ENCODE assay signal across 14 cellular contexts in the genomic region with DNA sequence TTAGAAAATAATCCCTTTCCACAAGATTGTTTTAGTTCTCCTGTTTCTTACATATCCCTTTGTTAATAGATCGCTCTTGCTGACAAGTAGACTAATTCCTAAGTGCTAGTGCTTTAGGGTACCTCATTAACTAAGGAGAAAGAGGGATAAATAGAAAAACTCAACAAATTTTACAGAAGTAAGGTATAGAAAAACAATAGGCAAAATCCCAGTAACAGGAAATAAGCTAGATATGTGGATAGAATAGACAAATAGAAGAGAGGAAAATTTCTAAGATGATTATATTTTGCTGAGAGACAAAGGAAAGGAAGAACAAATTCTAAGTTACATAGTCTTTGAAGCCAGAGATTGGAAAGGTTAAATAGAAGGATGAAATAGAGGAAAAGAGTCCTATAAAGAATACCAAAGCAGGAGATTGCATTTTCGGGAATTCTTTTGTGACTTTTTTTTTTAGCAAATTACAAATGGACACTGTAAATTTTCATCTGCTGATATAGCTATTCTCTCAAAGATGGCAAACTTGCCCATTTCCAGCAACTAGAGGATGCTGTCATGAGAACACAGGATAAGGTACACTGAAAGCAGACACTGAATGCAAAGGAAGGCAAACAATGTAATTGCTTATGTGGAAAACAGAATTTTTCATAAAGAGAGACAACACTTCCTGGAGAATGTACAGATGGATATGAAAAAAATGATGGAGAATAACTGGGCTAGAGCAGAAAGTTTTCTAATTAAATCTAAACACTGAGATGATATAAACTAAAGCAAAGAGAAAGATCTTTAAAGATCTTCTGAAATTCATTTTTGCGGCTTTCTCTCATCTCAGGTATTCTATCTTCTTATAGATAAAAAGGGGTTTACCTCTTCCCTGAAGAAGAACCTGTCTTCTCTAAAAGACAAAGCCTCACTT. TPM values are rescaled to one million over a fixed set of nuclear protein-coding genes. Genes with fewer than 3 reads are reported as not detected.
DNase-seq lines count a peak whose midpoint lies in the region; ATAC-seq and TF ChIP-seq lines count a peak whose summit lies in the region.
"Had no signal": no experiment of that assay in that cellular context is flagged by ENCODE, and none has a peak within 500 bp of the region (broad histone marks: within the 10 kb centered on the region; RNA-seq: fewer than 3 reads in every experiment).

No MANE protein-coding gene starts in this region.

- POLR2A ChIA-PET in WTC11 (lab: Charles Lee) = no interaction called here

- no peak for DNase-seq in GM12865 (ENCODE audit: low read depth)
- no peak for DNase-seq in stimulated activated naive B cell treated with anti-CD40 and anti-IgM and Interleukin-4, amounts not matched to agents 10 μg/mL and 1 μg/mL and 100 μg/mL, for 72 hours
- no peak for DNase-seq in T-helper 9 cell
- DNase-seq in iPS-NIHi7 (ENCODE audit: extremely low spot score) = no peak
- DNase-seq in WTC11 (ENCODE audit: low spot score) = no peak
- DNase-seq: COR-L47, hypothalamus, NCI-H1930, psoas muscle, SW 1271 had no signal

- CTCF ChIA-PET in WTC11 (lab: Charles Lee) = interaction anchor here (1.0 to 2.2 kb wide), 5 partner anchors 9 to 38 kb away, joined by 3 to 13 read pairs (median 5); no protein-coding TSS in a partner anchor

- peaks cover 64% of the 10 kb centered on the region for H3K4me1 ChIP-seq in OCI-LY3 (ENCODE audit: low read length)
- H3K4me1 ChIP-seq: psoas muscle had no signal

- no peaks in the 10 kb centered on the region for H3K9me3 Mint-ChIP-seq in dendritic cell treated with granulocyte-macrophage colony-stimulating factor and Interleukin-4, amounts not matched to agents 40 ng/mL and 50 ng/mL, for 4 days
- peaks cover 0 to 2% of the 10 kb centered on the region in 2 donors for H3K9me3 Mint-ChIP-seq in stimulated activated naive B cell treated with anti-CD40 and anti-IgM and Interleukin-4, amounts not matched to agents 10 μg/mL and 1 μg/mL and 100 μg/mL, for 72 hours
- H3K9me3 Mint-ChIP-seq in WTC11 = no peaks in the 10 kb centered on the region

- no peak for TF ChIP-seq CTCF in GM12865 (IDR thresholded peaks at IDR 0.05; ENCODE audit: insufficient read depth, low read depth, low read length, missing control alignments)
- TF ChIP-seq CTCF in OCI-LY3 (IDR thresholded peaks at IDR 0.05; ENCODE audit: low read depth, low read length) = no peak
- TF ChIP-seq CTCF in WTC11 (IDR thresholded peaks at IDR 0.05) = no peak

- H3K4me3 ChIP-seq in GM12865 (ENCODE audit: low read depth, low read length) = peak overlapping the region; percentile 65
- peak overlapping the region; percentile 79 for H3K4me3 ChIP-seq in OCI-LY3 (ENCODE audit: low read length)
- H3K4me3 ChIP-seq: psoas muscle had no signal

- peaks cover 15% of the 10 kb centered on the region for H3K79me2 ChIP-seq in OCI-LY3 (ENCODE audit: low read length)

- peak overlapping the region; percentile 46 for H3K27ac ChIP-seq in OCI-LY3 (ENCODE audit: low read length)
- H3K27ac ChIP-seq: psoas muscle had no signal

- H3K36me3 ChIP-seq in OCI-LY3 (replicated peaks; ENCODE audit: low read depth, low read length) = no peaks in the 10 kb centered on the region

- H3K36me3 Mint-ChIP-seq in dendritic cell treated with granulocyte-macrophage colony-stimulating factor and Interleukin-4, amounts not matched to agents 40 ng/mL and 50 ng/mL, for 4 days (ENCODE audit: low read depth) = peaks cover 6% of the 10 kb centered on the region
- peaks cover 18 to 37% of the 10 kb centered on the region in 2 donors for H3K36me3 Mint-ChIP-seq in stimulated activated naive B cell treated with anti-CD40 and anti-IgM and Interleukin-4, amounts not matched to agents 10 μg/mL and 1 μg/mL and 100 μg/mL, for 72 hours
- no peaks in the 10 kb centered on the region for H3K36me3 Mint-ChIP-seq in WTC11

- H4K20me1 ChIP-seq in OCI-LY3 (ENCODE audit: insufficient read depth, low read length) = no peaks in the 10 kb centered on the region

- H3K27me3 ChIP-seq in OCI-LY3 (ENCODE audit: low read depth, low read length) = no peaks in the 10 kb centered on the region

- H3K27me3 Mint-ChIP-seq in dendritic cell treated with granulocyte-macrophage colony-stimulating factor and Interleukin-4, amounts not matched to agents 40 ng/mL and 50 ng/mL, for 4 days = peaks cover 2% of the 10 kb centered on the region
- no peaks in the 10 kb centered on the region for H3K27me3 Mint-ChIP-seq in stimulated activated naive B cell treated with anti-CD40 and anti-IgM and Interleukin-4, amounts not matched to agents 10 μg/mL and 1 μg/mL and 100 μg/mL, for 72 hours
- no peaks in the 10 kb centered on the region for H3K27me3 Mint-ChIP-seq in WTC11 (ENCODE audit: low read depth)

- intact Hi-C loops in dendritic cell treated with granulocyte-macrophage colony-stimulating factor and Interleukin-4, amounts not matched to agents 40 ng/mL and 50 ng/mL, for 4 days (cut with micrococcal nuclease) = loop anchor here (5.0 to 10.0 kb wide), 2 partner anchors 107 to 255 kb away; partner anchors contain the start of genes CLEC12B and CLEC2B

- no peaks in the 10 kb centered on the region for H3K9me3 ChIP-seq in OCI-LY3 (ENCODE audit: insufficient read depth, low read length)
- H3K9me3 ChIP-seq: psoas muscle had no signal

- H3K4me1 Mint-ChIP-seq in dendritic cell treated with granulocyte-macrophage colony-stimulating factor and Interleukin-4, amounts not matched to agents 40 ng/mL and 50 ng/mL, for 4 days (ENCODE audit: low read depth) = peaks cover 33% of the 10 kb centered on the region
- H3K4me1 Mint-ChIP-seq in stimulated activated naive B cell treated with anti-CD40 and anti-IgM and Interleukin-4, amounts not matched to agents 10 μg/mL and 1 μg/mL and 100 μg/mL, for 72 hours = peaks cover 33 to 60% of the 10 kb centered on the region in 2 donors
- peaks cover 10% of the 10 kb centered on the region for H3K4me1 Mint-ChIP-seq in WTC11

- no peak for ATAC-seq in stimulated activated naive B cell treated with anti-CD40 and anti-IgM and Interleukin-4, amounts not matched to agents 10 μg/mL and 1 μg/mL and 100 μg/mL, for 72 hours (replicated peaks)
- no peak for ATAC-seq in WTC11
- ATAC-seq: psoas muscle had no signal

- peak overlapping the region; percentile 93 for H3K4me2 ChIP-seq in OCI-LY3 (ENCODE audit: low read length)

- peak overlapping the region; percentile 92 for H3K27ac Mint-ChIP-seq in dendritic cell treated with granulocyte-macrophage colony-stimulating factor and Interleukin-4, amounts not matched to agents 40 ng/mL and 50 ng/mL, for 4 days
- H3K27ac Mint-ChIP-seq in stimulated activated naive B cell treated with anti-CD40 and anti-IgM and Interleukin-4, amounts not matched to agents 10 μg/mL and 1 μg/mL and 100 μg/mL, for 72 hours = peak overlapping the region; percentile 94
- no peak overlapping the region for H3K27ac Mint-ChIP-seq in WTC11

- peak overlapping the region; percentile 60 for H3K4me3 Mint-ChIP-seq in dendritic cell treated with granulocyte-macrophage colony-stimulating factor and Interleukin-4, amounts not matched to agents 40 ng/mL and 50 ng/mL, for 4 days
- H3K4me3 Mint-ChIP-seq in stimulated activated naive B cell treated with anti-CD40 and anti-IgM and Interleukin-4, amounts not matched to agents 10 μg/mL and 1 μg/mL and 100 μg/mL, for 72 hours = peak overlapping the region; percentile 88 to 91
- H3K4me3 Mint-ChIP-seq in WTC11 = no peak overlapping the region

- no peak overlapping the region for H2AFZ ChIP-seq in OCI-LY3 (ENCODE audit: low read depth, low read length)

- peak overlapping the region; percentile 52 for H3K9ac ChIP-seq in OCI-LY3 (ENCODE audit: low read length)

TF ChIP-seq in WTC11, 78 proteins besides CTCF, POLR2A, EP300 and RAD21 (continues in another document):
- TF ChIP-seq, protein P1, sequence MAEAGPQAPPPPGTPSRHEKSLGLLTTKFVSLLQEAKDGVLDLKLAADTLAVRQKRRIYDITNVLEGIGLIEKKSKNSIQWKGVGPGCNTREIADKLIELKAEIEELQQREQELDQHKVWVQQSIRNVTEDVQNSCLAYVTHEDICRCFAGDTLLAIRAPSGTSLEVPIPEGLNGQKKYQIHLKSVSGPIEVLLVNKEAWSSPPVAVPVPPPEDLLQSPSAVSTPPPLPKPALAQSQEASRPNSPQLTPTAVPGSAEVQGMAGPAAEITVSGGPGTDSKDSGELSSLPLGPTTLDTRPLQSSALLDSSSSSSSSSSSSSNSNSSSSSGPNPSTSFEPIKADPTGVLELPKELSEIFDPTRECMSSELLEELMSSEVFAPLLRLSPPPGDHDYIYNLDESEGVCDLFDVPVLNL (CRISPR knock-in tag; IDR thresholded peaks at IDR 0.05; ENCODE audit: borderline replicate concordance, low read depth) = no peak
- no peak for TF ChIP-seq TEAD1 (CRISPR knock-in tag; IDR thresholded peaks at IDR 0.05)
- no peak for TF ChIP-seq ZNF512 (CRISPR knock-in tag; IDR thresholded peaks at IDR 0.05; ENCODE audit: borderline replicate concordance)
- TF ChIP-seq NR1H2 (CRISPR knock-in tag; IDR thresholded peaks at IDR 0.05) = no peak
- TF ChIP-seq, protein P2, sequence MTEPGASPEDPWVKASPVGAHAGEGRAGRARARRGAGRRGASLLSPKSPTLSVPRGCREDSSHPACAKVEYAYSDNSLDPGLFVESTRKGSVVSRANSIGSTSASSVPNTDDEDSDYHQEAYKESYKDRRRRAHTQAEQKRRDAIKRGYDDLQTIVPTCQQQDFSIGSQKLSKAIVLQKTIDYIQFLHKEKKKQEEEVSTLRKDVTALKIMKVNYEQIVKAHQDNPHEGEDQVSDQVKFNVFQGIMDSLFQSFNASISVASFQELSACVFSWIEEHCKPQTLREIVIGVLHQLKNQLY (CRISPR knock-in tag; IDR thresholded peaks at IDR 0.05) = no peak
- TF ChIP-seq FOXJ3 (CRISPR knock-in tag; IDR thresholded peaks at IDR 0.05; ENCODE audit: borderline replicate concordance) = no peak

RNA-seq across cellular contexts. Expression of gene CD69, which starts 0.8 kb away (rescaled TPM):
- total RNA-seq in WTC11 (2021) = 0.34 to 0.60 TPM (median 0.42 TPM) in 3 replicates
- total RNA-seq: mammary epithelial cell had no signal

RNA-seq across cellular contexts. Expression of gene CLECL1, which starts 27.0 kb away (rescaled TPM):
- total RNA-seq in WTC11 (2021) = not detected in 3 replicates
- total RNA-seq: astrocyte, mammary epithelial cell had no signal
